In genomic region chr2:47560107-47560819, GRCh38 we compare ENCODE assay signal across 16 cellular contexts. TPM values are rescaled to one million over a fixed set of nuclear protein-coding genes. Genes with fewer than 3 reads are reported as not detected.
DNase-seq lines count a peak whose midpoint lies in the region; ATAC-seq, FAIRE-seq and TF ChIP-seq lines count a peak whose summit lies in the region.
"Had no signal": no experiment of that assay in that cellular context is flagged by ENCODE, and none has a peak within 500 bp of the region (broad histone marks: within the 10 kb centered on the region; RNA-seq: fewer than 3 reads in every experiment).

No MANE protein-coding gene starts in this region.

- peaks cover 0 to 9% of the 10 kb centered on the region in 2 experiments for H4K20me1 ChIP-seq in H1 (replicated peaks in 1 of 2; ENCODE audit: control insufficient read depth in 1 of 2, insufficient read depth in 2 of 2, low read length in 2 of 2)
- H4K20me1 ChIP-seq: BLaER1 had no signal

- H3K23me2 ChIP-seq in H1 (ENCODE audit: low read depth, low read length), result no peaks in the 10 kb centered on the region

- H2AK5ac ChIP-seq in H1 (ENCODE audit: low read depth, low read length), result no peak overlapping the region

- H2BK15ac ChIP-seq in H1 (ENCODE audit: low read length), result no peak overlapping the region

- H3K27ac ChIP-seq in WERI-Rb-1 (peak overlapping the region; percentile 63; the same call in 1 of the 2 replicates), H1 (ENCODE audit: low read depth, low read length) (no peak overlapping the region), aorta (ENCODE audit: low read depth in 1 of 2, low read length in 2 of 2) (no peak overlapping the region)
- H3K27ac ChIP-seq: 22Rv1, BLaER1 had no signal

- H3K9me3 Mint-ChIP-seq in activated naive CD8-positive, alpha-beta T cell treated with anti-CD3 and anti-CD28 coated beads, Interleukin-2, amount 50 U/mL, for 24 hours, result no peaks in the 10 kb centered on the region
- H3K9me3 Mint-ChIP-seq: GM23338, H9 had no signal

- H3K9ac ChIP-seq in H1 (replicated peaks in 1 of 4; ENCODE audit: extremely low read depth in 1 of 4, low read depth in 3 of 4, low read length in 3 of 4), result no peak overlapping the region
- H3K9ac ChIP-seq: BLaER1 had no signal

- no peaks in the 10 kb centered on the region for H3K27me3 Mint-ChIP-seq in activated naive CD8-positive, alpha-beta T cell treated with anti-CD3 and anti-CD28 coated beads, Interleukin-2, amount 50 U/mL, for 24 hours

- H2BK20ac ChIP-seq in H1 (ENCODE audit: low read length), result no peak overlapping the region

- no peaks in the 10 kb centered on the region for H3K4me1 Mint-ChIP-seq in activated naive CD8-positive, alpha-beta T cell treated with anti-CD3 and anti-CD28 coated beads, Interleukin-2, amount 50 U/mL, for 24 hours
- H3K4me1 Mint-ChIP-seq: GM23338 had no signal

- H3K4me1 ChIP-seq in H1 (replicated peaks in 1 of 4; ENCODE audit: control insufficient read depth in 3 of 4, insufficient read depth in 4 of 4, low read length in 3 of 4), result peaks cover 4 to 18% (median 9%) of the 10 kb centered on the region in 4 experiments
- no peaks in the 10 kb centered on the region for H3K4me1 ChIP-seq in aorta (ENCODE audit: control insufficient read depth in 1 of 2, insufficient read depth in 2 of 2, low read length in 2 of 2)
- H3K4me1 ChIP-seq: BLaER1 had no signal

- no peak overlapping the region for H3K4me3 Mint-ChIP-seq in activated naive CD8-positive, alpha-beta T cell treated with anti-CD3 and anti-CD28 coated beads, Interleukin-2, amount 50 U/mL, for 24 hours
- H3K4me3 Mint-ChIP-seq: GM23338, H9 had no signal

- H3K27me3 ChIP-seq in WERI-Rb-1 (ENCODE audit: insufficient read depth, low read depth, severe bottlenecking), result no peaks in the 10 kb centered on the region
- H3K27me3 ChIP-seq in H1 (replicated peaks in 1 of 4; ENCODE audit: control insufficient read depth in 3 of 4, extremely low read depth in 1 of 4, insufficient read depth in 3 of 4, low read length in 3 of 4), result no peaks in the 10 kb centered on the region
- no peaks in the 10 kb centered on the region for H3K27me3 ChIP-seq in aorta (ENCODE audit: control insufficient read depth in 1 of 2, insufficient read depth in 2 of 2, low read length in 1 of 2)
- H3K27me3 ChIP-seq: BLaER1 had no signal

- H2BK5ac ChIP-seq in H1 (ENCODE audit: low read depth, low read length), result no peak overlapping the region

- no peak overlapping the region for H3K27ac Mint-ChIP-seq in activated naive CD8-positive, alpha-beta T cell treated with anti-CD3 and anti-CD28 coated beads, Interleukin-2, amount 50 U/mL, for 24 hours
- H3K27ac Mint-ChIP-seq: GM23338 had no signal

- H3K4me2 ChIP-seq in H1 (ENCODE audit: insufficient read depth in 1 of 2, low read depth in 2 of 2, low read length in 2 of 2), result no peak overlapping the region
- H3K4me2 ChIP-seq: BLaER1, GM23338 had no signal

- POLR2A ChIA-PET in H1 (lab: Charles Lee; ENCODE audit: partially characterized antibody), result interaction anchor here (0.9 to 1.6 kb wide), 3 partner anchors 8 to 224 kb away, joined by 3 to 4 read pairs (median 4); no protein-coding TSS in a partner anchor

- no peak overlapping the region for H4K91ac ChIP-seq in H1 (replicated peaks; ENCODE audit: insufficient read length, low read length)

- no peak for TF ChIP-seq RAD21 in H1 (IDR thresholded peaks at IDR 0.05 in 1 of 2, conservative IDR thresholded peaks at IDR 0.05 in 1 of 2; ENCODE audit: low read depth in 2 of 2, low read length in 2 of 2)

- H3K79me2 ChIP-seq in H1 (ENCODE audit: control insufficient read depth in 1 of 2, insufficient read depth in 2 of 2, low read length in 2 of 2), result no peaks in the 10 kb centered on the region

- no peak overlapping the region for H4K8ac ChIP-seq in H1 (ENCODE audit: extremely low read depth, insufficient read depth, low read length)

- no peak for TF ChIP-seq POLR2A in H1 (IDR thresholded peaks at IDR 0.05; ENCODE audit: control extremely low read depth in 1 of 2, low read depth in 2 of 2, low read length in 2 of 2)

- CTCF ChIA-PET in H1 (lab: Charles Lee; ENCODE audit: partially characterized antibody), result interaction anchor here (0.9 to 2.8 kb wide), 5 partner anchors 10 to 207 kb away, joined by 3 to 11 read pairs (median 4); no protein-coding TSS in a partner anchor

- no peak for DNase-seq in Right ventricle myocardium inferior (ENCODE audit: missing footprints)
- no peak for DNase-seq in cardiac septum (ENCODE audit: low spot score)
- no peak for DNase-seq in WERI-Rb-1
- no peak for DNase-seq in H1 (ENCODE audit: low read depth in 1 of 2, low spot score in 2 of 2)
- peak; percentile 62 for DNase-seq in left ventricle myocardium superior
- no peak for DNase-seq in aorta
- DNase-seq in activated naive CD4-positive, alpha-beta T cell (lab: John Stamatoyannopoulos, UW), result no peak
- DNase-seq in activated naive CD8-positive, alpha-beta T cell treated with anti-CD3 and anti-CD28 coated beads, Interleukin-2, amount 50 U/mL, for 24 hours, result no peak
- DNase-seq: AML-193, DMS53, H9 had no signal

- no peak overlapping the region for H2BK120ac ChIP-seq in H1 (replicated peaks; ENCODE audit: low read depth, low read length)

- no peak overlapping the region for H3K4ac ChIP-seq in H1 (replicated peaks; ENCODE audit: insufficient read length, low read depth, low read length)

- no peaks in the 10 kb centered on the region; the same call in none of the 2 replicates for H3K79me1 ChIP-seq in H1 (ENCODE audit: low read depth, low read length)

- H3K36me3 Mint-ChIP-seq in activated naive CD8-positive, alpha-beta T cell treated with anti-CD3 and anti-CD28 coated beads, Interleukin-2, amount 50 U/mL, for 24 hours (ENCODE audit: low read depth), result no peaks in the 10 kb centered on the region

- peaks cover 3% of the 10 kb centered on the region for H3K9me3 ChIP-seq in WERI-Rb-1 (ENCODE audit: severe bottlenecking)
- H3K9me3 ChIP-seq in H1 (ENCODE audit: insufficient read depth in 2 of 2, low read depth in 1 of 2, low read length in 1 of 2), result no peaks in the 10 kb centered on the region; a peak in 1 of 4 replicates
- H3K9me3 ChIP-seq in aorta (ENCODE audit: control insufficient read depth, low read length), result no peaks in the 10 kb centered on the region

- no peak overlapping the region for H3K4me3 ChIP-seq in WERI-Rb-1 (ENCODE audit: low read depth, low read length)
- H3K4me3 ChIP-seq in H1 (ENCODE audit: extremely low read depth in 1 of 4, insufficient read depth in 2 of 4, low read depth in 3 of 4, low read length in 4 of 4), result no peak overlapping the region
- H3K4me3 ChIP-seq in aorta (ENCODE audit: low read length in 2 of 2), result no peak overlapping the region
- H3K4me3 ChIP-seq: BLaER1, GM23338 had no signal

- no peak overlapping the region for H4K5ac ChIP-seq in H1 (ENCODE audit: insufficient read length, low read depth, low read length)

- no peak for TF ChIP-seq EP300 in H1 (IDR thresholded peaks at IDR 0.05; ENCODE audit: borderline replicate concordance in 1 of 2, low read depth in 2 of 2, low read length in 2 of 2)

- H3K56ac ChIP-seq in H1 (replicated peaks; ENCODE audit: insufficient read length, low read depth, low read length), result no peak overlapping the region

- no peak overlapping the region for H3K23ac ChIP-seq in H1 (ENCODE audit: insufficient read length)

- no peak overlapping the region for H2AFZ ChIP-seq in H1 (ENCODE audit: low read length)
- H2AFZ ChIP-seq: GM23338 had no signal

- H3K36me3 ChIP-seq in WERI-Rb-1 (peaks cover 75% of the 10 kb centered on the region), H1 (ENCODE audit: control insufficient read depth in 2 of 4, insufficient read depth in 4 of 4, low read length in 3 of 4) (peaks cover 0 to 7% (median 1%) of the 10 kb centered on the region in 4 experiments; a peak in 2 of 8 replicates), aorta (ENCODE audit: control insufficient read depth in 1 of 2, insufficient read depth in 2 of 2, low read length in 1 of 2) (no peaks in the 10 kb centered on the region)

- no peak overlapping the region for H2BK12ac ChIP-seq in H1 (ENCODE audit: low read depth, low read length)

- FAIRE-seq in H1 (lab: Jason Lieb, UNC), result no peak
- FAIRE-seq: GM18507 had no signal

- H3K18ac ChIP-seq in H1 (ENCODE audit: extremely low read depth, low read length), result no peak overlapping the region

- peak; percentile 83 for ATAC-seq in Right ventricle myocardium inferior
- peak; percentile 86 for ATAC-seq in left ventricle myocardium superior
- no peak for ATAC-seq in aorta (ENCODE audit: low FRiP score)
- ATAC-seq in activated naive CD8-positive, alpha-beta T cell treated with anti-CD3 and anti-CD28 coated beads, Interleukin-2, amount 50 U/mL, for 24 hours, result no peak
- ATAC-seq: GM23338 had no signal

- intact Hi-C loops in Right ventricle myocardium inferior (cut with DNase I), result loop anchor here (5.0 kb wide), 1 partner anchor 33 kb away; no protein-coding TSS in a partner anchor
- intact Hi-C loops in cardiac septum (cut with DNase I), result no loop called here
- intact Hi-C loops in left ventricle myocardium superior (cut with micrococcal nuclease), result no loop called here
- intact Hi-C loops in aorta (cut with DNase I), result no loop called here

- 87% methylated on average over 8 of the region's 8 CpGs; no CpG with 5 or more reads in 1 of the 2 experiments for whole genome bisulfite sequencing in H1 (ENCODE audit: extremely low coverage in 1 of 2, insufficient coverage in 1 of 2, insufficient read length in 1 of 2, insufficient replicate concordance in 2 of 2, low coverage in 1 of 2, low lambda C conversion rate in 2 of 2, missing lambda C conversion rate in 1 of 2), 2 experiments
- WGBS in aorta, 2 donors, result 72 to 84% methylated on average over 8 of the region's 8 CpGs

- no peak overlapping the region for H3K14ac ChIP-seq in H1 (ENCODE audit: insufficient read length)

- TF ChIP-seq CTCF in WERI-Rb-1 (IDR thresholded peaks at IDR 0.05; ENCODE audit: low read depth, low read length), result no peak
- no peak for TF ChIP-seq CTCF in H1 (IDR thresholded peaks at IDR 0.05; ENCODE audit: control extremely low read depth in 1 of 3, insufficient read depth in 1 of 3, low read depth in 1 of 3, low read length in 3 of 3)

TF ChIP-seq in H1, 55 proteins besides CTCF, POLR2A, EP300 and RAD21 (continues in another document):
- TF ChIP-seq SIRT6 (IDR thresholded peaks at IDR 0.05; ENCODE audit: low read length) (no peak), KDM1A (IDR thresholded peaks at IDR 0.05; ENCODE audit: borderline replicate concordance, low read length) (peak; percentile 94), HDAC6 (IDR thresholded peaks at IDR 0.05; ENCODE audit: low read depth, low read length) (no peak)

RNA-seq across cellular contexts. Expression of gene KCNK12, which starts 10.5 kb away (rescaled TPM):
- total RNA-seq in Right ventricle myocardium inferior (0.30 TPM), cardiac septum (0.05 TPM), left ventricle myocardium superior (0.25 TPM), aorta (under 1 TPM in 1 of 2 donors, not detected in 1; 0.13 TPM)
- total RNA-seq in H1 (2021; fragmentation: NEBNext Ultra II Directional; extraction: Animal tissue kit (Norgen Biotek cat#: 25700)), result 7.2 and 8.5 TPM in 2 replicates
- polyA plus RNA-seq in H1 (2011; rRNA removed) (8.4 and 10.1 TPM in 2 replicates), aorta (not detected)
- 6.4 TPM for polyA plus RNA-seq in H1 (2011; cell fraction: cytosol; rRNA removed)
- polyA plus RNA-seq in H1 (2011; cell fraction: nucleus; rRNA removed), result 9.6 TPM
- polyA plus RNA-seq in H1 (2012, experiment 1 of 2), result 2.5 to 7.0 TPM (median 5.2 TPM) in 4 replicates
- 2.4 TPM for polyA plus RNA-seq in H1 (2012, experiment 2 of 2)
- polyA plus RNA-seq in H1 (2013, experiment 1 of 2), result 4.2 TPM
- 4.1 TPM for polyA plus RNA-seq in H1 (2013, experiment 2 of 2)
- polyA minus RNA-seq in H1 (2011; rRNA and poly(A)+ RNA removed), result 3.8 and 4.5 TPM in 2 replicates
- polyA minus RNA-seq in H1 (2011; cell fraction: cytosol; rRNA and poly(A)+ RNA removed), result 6.3 TPM
- polyA minus RNA-seq in H1 (2011; cell fraction: nucleus; rRNA and poly(A)+ RNA removed), result 8.6 TPM
- total RNA-seq: HT-29 had no signal

Comparison
In these comparisons a context has a peak if more than half of its experiments do, and no peak if none do; other contexts are left out.
1. ATAC-seq: peak in Right ventricle myocardium inferior (single experiment) and left ventricle myocardium superior (single experiment); none in aorta (single experiment) and activated naive CD8-positive, alpha-beta T cell treated with anti-CD3 and anti-CD28 coated beads, Interleukin-2, amount 50 U/mL, for 24 hours (single experiment).